ENCODE assay signal across 19 cellular contexts in the genomic region with DNA sequence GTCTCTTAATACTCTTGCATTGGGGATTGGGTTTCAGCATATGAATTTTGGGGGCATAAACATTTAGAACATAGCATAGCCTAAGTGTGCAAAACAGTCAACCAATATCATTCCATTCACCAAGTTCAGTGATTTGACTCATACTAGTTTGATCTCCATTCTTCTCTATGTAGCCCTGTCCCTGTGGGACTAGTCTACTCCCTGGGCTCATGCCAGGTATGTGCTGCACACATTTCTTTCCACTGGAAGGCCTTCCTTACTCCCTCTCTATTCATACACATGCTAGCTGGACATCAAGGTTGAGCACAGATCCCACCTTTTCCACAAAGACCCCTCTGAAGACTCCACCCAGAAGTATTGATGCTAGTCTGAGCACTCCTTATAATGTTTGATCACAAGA.
"Had no signal": no experiment of that assay in that cellular context is flagged by ENCODE, and none has a peak within 500 bp of the region (broad histone marks: within the 10 kb centered on the region; RNA-seq: fewer than 3 reads in every experiment).

No MANE protein-coding gene starts in this region.

- DNase-seq: activated CD4-positive, alpha-beta T cell treated with anti-CD3 and anti-CD28 coated beads for 36 hours; activated CD4-positive, CD25-positive, alpha-beta regulatory T cell; activated CD8-positive, alpha-beta memory T cell treated with anti-CD3 and anti-CD28 coated beads, Interleukin-2, amount 10 ng/mL, durations not matched to agents 7 days and 5 days; activated CD8-positive, alpha-beta T cell treated with anti-CD3 and anti-CD28 coated beads, Interleukin-2, amount 10 ng/mL, durations not matched to agents 7 days and 5 days; activated naive CD8-positive, alpha-beta T cell treated with anti-CD3 and anti-CD28 coated beads, Interleukin-2, amount 50 U/mL, for 24 hours; activated T-cell treated with anti-CD3 and anti-CD28 coated beads, Interleukin-2, amount 50 U/mL, for 48 hours; effector CD8-positive, alpha-beta T cell; foreskin keratinocyte; heart right ventricle; left lung; lower lobe of right lung; mucosa of descending colon; posterior cingulate gyrus; right lobe of liver; small intestine; stimulated activated CD4-positive, alpha-beta T cell treated with anti-CD3 and anti-CD28 coated beads, Interleukin-4, amount 100 ng/mL, for 24 hours; substantia nigra; thyroid gland; upper lobe of left lung had no signal
